29 cellular contexts compared by ENCODE assay signal in the genomic region with DNA sequence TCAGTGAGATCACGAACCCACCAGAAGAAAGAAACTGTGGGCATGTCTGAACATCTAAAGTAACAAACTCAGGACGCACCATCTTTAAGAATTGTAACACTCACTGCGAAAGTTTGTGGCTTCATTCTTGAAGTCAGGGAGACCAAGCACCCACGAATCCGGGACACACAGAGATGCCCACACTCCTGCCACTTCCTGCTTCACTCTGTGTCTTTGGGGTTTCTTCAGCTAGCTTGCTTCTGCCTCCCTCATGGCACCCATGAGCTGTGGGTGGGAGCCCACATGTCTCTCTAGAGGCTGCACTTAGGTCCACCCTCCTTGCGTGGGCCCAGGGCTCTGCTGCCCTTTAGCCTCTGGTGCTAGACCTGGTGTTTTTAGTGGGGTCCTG.
"Had no signal": no experiment of that assay in that cellular context is flagged by ENCODE, and none has a peak within 500 bp of the region (broad histone marks: within the 10 kb centered on the region; RNA-seq: fewer than 3 reads in every experiment).

No MANE protein-coding gene starts in this region.

- H3K27ac ChIP-seq: gastrocnemius medialis, hepatocyte, parathyroid adenoma, psoas muscle, sigmoid colon, suprapubic skin, tibial nerve, WERI-Rb-1 had no signal

- H3K9me3 ChIP-seq: gastrocnemius medialis, psoas muscle, SK-N-SH, suprapubic skin had no signal

- FAIRE-seq: bronchial epithelial cell, colon, kidney, small intestine, TTC549 had no signal

- H3K27ac Mint-ChIP-seq: nephron; stimulated activated memory B cell treated with anti-CD40 and anti-IgM and Interleukin-4, amounts not matched to agents 10 μg/mL and 1 μg/mL and 100 μg/mL, for 72 hours; T-helper 1 cell treated with Interleukin-12 subunit alpha and Interleukin-12 subunit beta and Interleukin-4 antibody, amounts not matched to agents 30 μg/mL and 1 μg/mL, for 36 hours had no signal

- ATAC-seq: activated CD4-positive, CD25-positive, alpha-beta regulatory T cell treated with anti-CD3 and anti-CD28 coated beads, Interleukin-2, amount 50 U/mL, for 24 hours; gastrocnemius medialis; left colon; psoas muscle; stimulated activated memory B cell treated with anti-CD40 and anti-IgM and Interleukin-4, amounts not matched to agents 10 μg/mL and 1 μg/mL and 100 μg/mL, for 72 hours had no signal

- H3K9me3 Mint-ChIP-seq: T-helper 1 cell treated with Interleukin-12 subunit alpha and Interleukin-12 subunit beta and Interleukin-4 antibody, amounts not matched to agents 30 μg/mL and 1 μg/mL, for 36 hours had no signal

- H3K27me3 ChIP-seq: gastrocnemius medialis, hepatocyte, sigmoid colon, tibial nerve had no signal

- H3K4me1 Mint-ChIP-seq: nephron; stimulated activated memory B cell treated with anti-CD40 and anti-IgM and Interleukin-4, amounts not matched to agents 10 μg/mL and 1 μg/mL and 100 μg/mL, for 72 hours had no signal

- H3K4me1 ChIP-seq: gastrocnemius medialis, parathyroid adenoma, psoas muscle, sigmoid colon, suprapubic skin, tibial nerve had no signal

- H3K4me3 ChIP-seq: gastrocnemius medialis, hepatocyte, psoas muscle, sigmoid colon, suprapubic skin, tibial nerve had no signal

- H3K4me3 Mint-ChIP-seq: nephron; stimulated activated memory B cell treated with anti-CD40 and anti-IgM and Interleukin-4, amounts not matched to agents 10 μg/mL and 1 μg/mL and 100 μg/mL, for 72 hours; T-helper 1 cell treated with Interleukin-12 subunit alpha and Interleukin-12 subunit beta and Interleukin-4 antibody, amounts not matched to agents 30 μg/mL and 1 μg/mL, for 36 hours had no signal

- H3K36me3 ChIP-seq: gastrocnemius medialis, sigmoid colon, suprapubic skin, tibial nerve, WERI-Rb-1 had no signal

- H3K36me3 Mint-ChIP-seq: stimulated activated memory B cell treated with anti-CD40 and anti-IgM and Interleukin-4, amounts not matched to agents 10 μg/mL and 1 μg/mL and 100 μg/mL, for 72 hours had no signal

- DNase-seq: activated CD4-positive, alpha-beta T cell treated with anti-CD3 and anti-CD28 coated beads for 48 hours; activated CD4-positive, alpha-beta T cell treated with anti-CD3 and anti-CD28 coated beads, Interleukin-2, amount 50 U/mL, for 48 hours; activated gamma-delta T cell; activated naive CD4-positive, alpha-beta T cell treated with anti-CD3 and anti-CD28 coated beads, Interleukin-2, amount 50 U/mL, for 16 hours; anterior cingulate cortex; effector CD8-positive, alpha-beta T cell; gastrocnemius medialis; kidney; left colon; midbrain; psoas muscle; sigmoid colon; SK-N-SH; small intestine; stimulated activated CD4-positive, alpha-beta T cell treated with anti-CD3 and anti-CD28 coated beads, Interleukin-4, amount 100 ng/mL, for 24 hours; SW 1271; T-helper 9 cell; WERI-Rb-1 had no signal
